Comparison of ENCODE assay signal across 6 cellular contexts in the genomic region with DNA sequence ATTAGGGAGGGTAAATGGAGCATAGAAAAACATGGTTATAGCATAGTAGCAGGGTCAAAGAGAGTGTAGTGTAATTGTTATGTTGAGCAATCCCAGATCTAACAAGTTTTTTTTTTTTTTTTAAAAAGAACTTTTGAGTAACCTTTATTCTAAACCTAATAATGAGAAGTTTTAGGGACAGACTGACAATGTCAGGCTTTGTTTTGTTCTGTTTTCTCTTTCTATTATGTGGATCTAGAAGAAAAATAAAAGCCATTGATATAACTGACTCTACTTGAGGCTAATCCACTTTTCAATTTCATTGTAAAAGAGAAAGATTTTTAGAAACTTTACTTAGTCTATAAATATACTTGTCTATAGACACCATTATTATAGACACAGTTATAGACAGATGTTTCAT.
"Had no signal": no experiment of that assay in that cellular context is flagged by ENCODE, and none has a peak within 500 bp of the region (broad histone marks: within the 10 kb centered on the region; RNA-seq: fewer than 3 reads in every experiment).

No MANE protein-coding gene starts in this region.

- ATAC-seq: GM23338, HCT116, K562 had no signal

- H3K9me3 ChIP-seq: HAP-1 had no signal

- H3K4me3 ChIP-seq: GM23338, HAP-1, K562 had no signal

- DNase-seq: HFFc6, IMR-90 had no signal

- H3K36me3 ChIP-seq: HAP-1 had no signal
